In the genomic region with DNA sequence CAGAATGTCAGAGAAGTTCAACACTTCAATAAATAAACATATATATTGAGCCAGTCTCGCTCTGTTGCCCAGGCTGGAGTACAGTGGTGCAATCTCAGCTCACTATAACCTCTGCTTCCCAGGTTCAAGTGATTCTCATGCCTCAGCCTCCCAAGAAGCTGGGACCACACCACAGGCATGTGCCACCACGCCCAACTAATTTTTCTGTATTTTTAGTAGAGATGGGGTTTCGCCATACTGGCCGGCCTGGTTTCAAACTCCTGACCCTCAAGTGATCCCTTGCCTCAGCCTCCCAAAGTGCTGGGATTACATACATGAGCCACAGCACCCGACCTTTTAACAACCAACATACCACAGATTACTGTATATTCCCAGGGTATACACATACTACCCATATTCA, we compare ENCODE assay signal across 18 cellular contexts.
DNase-seq lines count a peak whose midpoint lies in the region; ATAC-seq and TF ChIP-seq lines count a peak whose summit lies in the region.
"Had no signal": no experiment of that assay in that cellular context is flagged by ENCODE, and none has a peak within 500 bp of the region (broad histone marks: within the 10 kb centered on the region; RNA-seq: fewer than 3 reads in every experiment).

No MANE protein-coding gene starts in this region.

- no peak for TF ChIP-seq CTCF in fibroblast of mammary gland (conservative IDR thresholded peaks at IDR 0.05; ENCODE audit: control insufficient read depth, insufficient read depth, low read depth, low read length)

- H3F3A ChIP-seq in GM23248 (ENCODE audit: insufficient read depth): no peaks in the 10 kb centered on the region

- H3K79me2 ChIP-seq in GM23248 (ENCODE audit: insufficient read depth): peaks cover 100% of the 10 kb centered on the region

- H3K27me3 Mint-ChIP-seq in activated T-helper 17 cell treated with anti-CD3 and anti-CD28 coated beads, Interleukin-2, amount 50 U/mL, for 72 hours: no peaks in the 10 kb centered on the region
- H3K27me3 Mint-ChIP-seq in stimulated activated memory B cell treated with anti-CD40 and anti-IgM and Interleukin-4, amounts not matched to agents 10 μg/mL and 1 μg/mL and 100 μg/mL, for 72 hours: no peaks in the 10 kb centered on the region
- H3K27me3 Mint-ChIP-seq: B cell; CD4-positive, CD25-positive, alpha-beta regulatory T cell had no signal

- H3K9me2 ChIP-seq in GM23248 (ENCODE audit: insufficient read depth): no peaks in the 10 kb centered on the region

- no peaks in the 10 kb centered on the region for H3K4me1 ChIP-seq in GM23248 (ENCODE audit: insufficient read depth)
- H3K4me1 ChIP-seq: SJSA1 had no signal

- in situ Hi-C loops in GM23248 (cut with MboI): no loop called here

- 83 to 86% methylated on average over 5 of the region's 5 CpGs for WGBS in GM23248 (ENCODE audit: low coverage in 1 of 2, low lambda C conversion rate in 2 of 2, missing lambda C conversion rate in 2 of 2), 2 experiments

- H3K4me3 ChIP-seq in GM23248 (no peak overlapping the region), fibroblast of mammary gland (ENCODE audit: control insufficient read depth, low read depth, low read length) (no peak overlapping the region), skeletal muscle cell (ENCODE audit: low read depth, low read length) (no peak overlapping the region)
- H3K4me3 ChIP-seq: PC-9, SJSA1 had no signal

- H3K27ac Mint-ChIP-seq in activated T-helper 17 cell treated with anti-CD3 and anti-CD28 coated beads, Interleukin-2, amount 50 U/mL, for 72 hours: peak overlapping the region; percentile 46
- H3K27ac Mint-ChIP-seq in stimulated activated memory B cell treated with anti-CD40 and anti-IgM and Interleukin-4, amounts not matched to agents 10 μg/mL and 1 μg/mL and 100 μg/mL, for 72 hours: no peak overlapping the region
- H3K27ac Mint-ChIP-seq: B cell had no signal

- DNase-seq in GM23248: peak; percentile 9
- peak; percentile 21 for DNase-seq in fibroblast of mammary gland (ENCODE audit: low read depth)
- peak; percentile 21 for DNase-seq in skeletal muscle cell (ENCODE audit: low read depth)
- DNase-seq in amygdala (lab: John Stamatoyannopoulos, UW): no peak
- DNase-seq: CD4-positive, CD25-positive, alpha-beta regulatory T cell; DMS79; HCEC 1CT; NCI-H1436; NCI-H2029; NCI-H2171 treated with DMSO at 0.1 percent for 48 hours; NCI-H510A; NCI-H774; PC-9 had no signal

- H3K9me3 Mint-ChIP-seq in activated T-helper 17 cell treated with anti-CD3 and anti-CD28 coated beads, Interleukin-2, amount 50 U/mL, for 72 hours: no peaks in the 10 kb centered on the region
- no peaks in the 10 kb centered on the region for H3K9me3 Mint-ChIP-seq in stimulated activated memory B cell treated with anti-CD40 and anti-IgM and Interleukin-4, amounts not matched to agents 10 μg/mL and 1 μg/mL and 100 μg/mL, for 72 hours
- H3K9me3 Mint-ChIP-seq: CD4-positive, CD25-positive, alpha-beta regulatory T cell had no signal

- H2AFZ ChIP-seq in GM23248: no peak overlapping the region
- H2AFZ ChIP-seq: PC-9 had no signal

- H3K27me3 ChIP-seq in GM23248 (replicated peaks; ENCODE audit: insufficient read depth): no peaks in the 10 kb centered on the region
- H3K27me3 ChIP-seq: SJSA1 had no signal

- ATAC-seq in activated T-helper 17 cell treated with anti-CD3 and anti-CD28 coated beads, Interleukin-2, amount 50 U/mL, for 72 hours (replicated peaks): no peak
- ATAC-seq in stimulated activated memory B cell treated with anti-CD40 and anti-IgM and Interleukin-4, amounts not matched to agents 10 μg/mL and 1 μg/mL and 100 μg/mL, for 72 hours: no peak
- no peak for ATAC-seq in HG02970 (IDR thresholded peaks at IDR 0.05; ENCODE audit: low FRiP score, unreplicated experiment)

- H3K36me3 ChIP-seq in GM23248 (ENCODE audit: low read depth): no peaks in the 10 kb centered on the region
- H3K36me3 ChIP-seq: SJSA1 had no signal

- H3K4me2 ChIP-seq in GM23248 (ENCODE audit: unreplicated experiment): no peak overlapping the region
- H3K4me2 ChIP-seq: PC-9 had no signal

- no peak overlapping the region for H3K9ac ChIP-seq in GM23248

- no peaks in the 10 kb centered on the region for H4K20me1 ChIP-seq in GM23248 (ENCODE audit: insufficient read depth)

- H3K36me3 Mint-ChIP-seq in activated T-helper 17 cell treated with anti-CD3 and anti-CD28 coated beads, Interleukin-2, amount 50 U/mL, for 72 hours (ENCODE audit: low read depth): no peaks in the 10 kb centered on the region
- no peaks in the 10 kb centered on the region for H3K36me3 Mint-ChIP-seq in stimulated activated memory B cell treated with anti-CD40 and anti-IgM and Interleukin-4, amounts not matched to agents 10 μg/mL and 1 μg/mL and 100 μg/mL, for 72 hours
- H3K36me3 Mint-ChIP-seq: CD4-positive, CD25-positive, alpha-beta regulatory T cell had no signal

- no peak overlapping the region for H3K4me3 Mint-ChIP-seq in activated T-helper 17 cell treated with anti-CD3 and anti-CD28 coated beads, Interleukin-2, amount 50 U/mL, for 72 hours
- no peak overlapping the region for H3K4me3 Mint-ChIP-seq in stimulated activated memory B cell treated with anti-CD40 and anti-IgM and Interleukin-4, amounts not matched to agents 10 μg/mL and 1 μg/mL and 100 μg/mL, for 72 hours
- H3K4me3 Mint-ChIP-seq: B cell; CD4-positive, CD25-positive, alpha-beta regulatory T cell had no signal

- no peaks in the 10 kb centered on the region for H3K4me1 Mint-ChIP-seq in activated T-helper 17 cell treated with anti-CD3 and anti-CD28 coated beads, Interleukin-2, amount 50 U/mL, for 72 hours
- H3K4me1 Mint-ChIP-seq in stimulated activated memory B cell treated with anti-CD40 and anti-IgM and Interleukin-4, amounts not matched to agents 10 μg/mL and 1 μg/mL and 100 μg/mL, for 72 hours: peaks cover 15% of the 10 kb centered on the region
- H3K4me1 Mint-ChIP-seq: B cell had no signal

- no peak overlapping the region for H3K27ac ChIP-seq in GM23248
- H3K27ac ChIP-seq: PC-9, SJSA1 had no signal

- no peaks in the 10 kb centered on the region for H3K9me3 ChIP-seq in GM23248 (ENCODE audit: low read depth)
- H3K9me3 ChIP-seq: SJSA1 had no signal

Comparison
In these comparisons a context has a peak if more than half of its experiments do, and no peak if none do; other contexts are left out.
1. DNase-seq: peak in GM23248 (single experiment), fibroblast of mammary gland (single experiment) and skeletal muscle cell (single experiment); none in amygdala (0 of 56).